In genomic region chr16:57637965-57638364, GRCh38 we compare ENCODE assay signal across 17 cellular contexts. TPM values are rescaled to one million over a fixed set of nuclear protein-coding genes. Genes with fewer than 3 reads are reported as not detected.
DNase-seq lines count a peak whose midpoint lies in the region; ATAC-seq, FAIRE-seq and TF ChIP-seq lines count a peak whose summit lies in the region.
"Had no signal": no experiment of that assay in that cellular context is flagged by ENCODE, and none has a peak within 500 bp of the region (broad histone marks: within the 10 kb centered on the region; RNA-seq: fewer than 3 reads in every experiment).

No MANE protein-coding gene starts in this region.

- DNase-seq in heart right ventricle (no peak), cardiac septum (ENCODE audit: low spot score) (no peak), kidney (no peak), upper lobe of right lung (no peak), urothelium cell line (ENCODE audit: low spot score) (no peak), NOMO-1 treated with DMSO at 0.1 percent for 48 hours (lab: John Stamatoyannopoulos, UW; ENCODE audit: unreplicated experiment) (no peak), GM13976 (ENCODE audit: low spot score) (no peak)
- DNase-seq: CD4-positive, CD25-positive, alpha-beta regulatory T cell; DND-41; effector CD8-positive, alpha-beta T cell; KG1; mesenchymal stem cell had no signal

- intact Hi-C loops in heart right ventricle (cut with DNase I) (no loop called here), cardiac septum (cut with DNase I) (no loop called here), kidney (cut with DNase I) (no loop called here), upper lobe of right lung (cut with DNase I) (no loop called here)

- FAIRE-seq in kidney (lab: Jason Lieb, UNC) = no peak
- FAIRE-seq in urothelium cell line (lab: Jason Lieb, UNC) = no peak
- FAIRE-seq: A204.1 had no signal

- H3K27ac ChIP-seq in heart right ventricle = peak overlapping the region; percentile 67 to 92 (median 84)
- peak overlapping the region; percentile 65 to 98 for H3K27ac ChIP-seq in kidney (ENCODE audit: low read depth in 2 of 2, low read length in 2 of 2)
- peak overlapping the region; percentile 53 for H3K27ac ChIP-seq in parathyroid adenoma
- peak overlapping the region; percentile 60 for H3K27ac ChIP-seq in upper lobe of right lung

- H3K27me3 ChIP-seq in heart right ventricle = peaks cover 0 to 11% (median 0%) of the 10 kb centered on the region in 7 donors
- H3K27me3 ChIP-seq in parathyroid adenoma (ENCODE audit: control insufficient read depth, insufficient read depth, low read length) = no peaks in the 10 kb centered on the region
- H3K27me3 ChIP-seq in upper lobe of right lung = peaks cover 4% of the 10 kb centered on the region

- H3K79me2 ChIP-seq in parathyroid adenoma = peaks cover 27% of the 10 kb centered on the region

- H3K4me1 ChIP-seq in heart right ventricle = peaks cover 16 to 97% (median 77%) of the 10 kb centered on the region in 9 donors
- H3K4me1 ChIP-seq in kidney (ENCODE audit: control insufficient read depth in 1 of 2, insufficient read depth in 1 of 2, low read depth in 1 of 2, low read length in 2 of 2) = peaks cover 57 to 64% of the 10 kb centered on the region in 2 donors
- H3K4me1 ChIP-seq in parathyroid adenoma = peaks cover 12% of the 10 kb centered on the region
- H3K4me1 ChIP-seq in upper lobe of right lung = peaks cover 48% of the 10 kb centered on the region

- H3K9me3 ChIP-seq in heart right ventricle (no peaks in the 10 kb centered on the region), kidney (ENCODE audit: control insufficient read depth in 1 of 2, low read length in 2 of 2) (no peaks in the 10 kb centered on the region), parathyroid adenoma (ENCODE audit: control insufficient read depth, low read length) (no peaks in the 10 kb centered on the region), upper lobe of right lung (no peaks in the 10 kb centered on the region)

- WGBS in heart right ventricle, 2 donors = 63 to 72% methylated on average over 6 of the region's 6 CpGs

- H3K4me3 ChIP-seq in heart right ventricle = peak overlapping the region in 3 of 10 donors; percentile 3 to 25 (median 21)
- peak overlapping the region in 1 of 2 donors; percentile 10 for H3K4me3 ChIP-seq in kidney (ENCODE audit: low read length in 2 of 2)
- H3K4me3 ChIP-seq in parathyroid adenoma (ENCODE audit: low read depth, low read length) = no peak overlapping the region
- no peak overlapping the region for H3K4me3 ChIP-seq in upper lobe of right lung

- H3K36me3 ChIP-seq in heart right ventricle (peaks cover 0 to 5% (median 0%) of the 10 kb centered on the region in 9 donors), kidney (ENCODE audit: control insufficient read depth in 1 of 2, insufficient read depth in 2 of 2, low read length in 2 of 2) (peaks cover 3 to 6% of the 10 kb centered on the region in 2 donors), parathyroid adenoma (ENCODE audit: control insufficient read depth, insufficient read depth, low read length) (no peaks in the 10 kb centered on the region), upper lobe of right lung (no peaks in the 10 kb centered on the region)

- TF ChIP-seq CTCF in heart right ventricle (IDR thresholded peaks at IDR 0.05) (no peak), kidney (IDR thresholded peaks at IDR 0.05; ENCODE audit: borderline replicate concordance, extremely low read depth, insufficient read depth) (no peak), parathyroid adenoma (IDR thresholded peaks at IDR 0.05) (no peak), upper lobe of right lung (IDR thresholded peaks at IDR 0.05) (no peak), GM13976 (IDR thresholded peaks at IDR 0.05; ENCODE audit: borderline replicate concordance, control extremely low read depth, extremely low read depth, insufficient read depth, missing control alignments) (no peak)

- peak overlapping the region in 1 of 2 donors; percentile 62 for H3K9ac ChIP-seq in kidney (ENCODE audit: low read length in 2 of 2)
- H3K9ac ChIP-seq in parathyroid adenoma = no peak overlapping the region

- in situ Hi-C loops in GM13976 (cut with MboI; ENCODE audit: low sequenced_read_pairs, unreplicated experiment) = no loop called here

- H2AFZ ChIP-seq in parathyroid adenoma = no peak overlapping the region

- no peak overlapping the region for H3K4me2 ChIP-seq in parathyroid adenoma (ENCODE audit: low read length)

- no peak for ATAC-seq in heart right ventricle
- ATAC-seq in upper lobe of right lung = no peak
- ATAC-seq: WTC11 had no signal

RNA-seq across cellular contexts. Expression of gene ADGRG1, which starts 9.5 kb away (rescaled TPM):
- total RNA-seq in heart right ventricle (10 to 100 TPM; 11.1 to 46.3 (median 18.5) TPM), cardiac septum (15.9 TPM), kidney (351 TPM), upper lobe of right lung (66.9 TPM)
- polyA plus RNA-seq in heart right ventricle (10 to 100 TPM; 19.2 to 27.7 TPM), kidney (ENCODE audit: insufficient read depth, low read depth, low replicate concordance) (188 TPM)

RNA-seq across cellular contexts. Expression of gene ADGRG3, which starts 30.1 kb away (rescaled TPM):
- total RNA-seq in heart right ventricle = 1 to 10 TPM in 2 of 10 donors, under 1 TPM in 6, not detected in 2; 0.29 to 2.4 (median 0.65) TPM
- polyA plus RNA-seq in heart right ventricle = under 1 TPM; 0.22 to 0.57 TPM
- total RNA-seq in cardiac septum = 1.0 TPM
- 1.8 TPM for total RNA-seq in kidney
- polyA plus RNA-seq in kidney (ENCODE audit: insufficient read depth, low read depth, low replicate concordance) = 0.17 TPM
- total RNA-seq in upper lobe of right lung = 5.8 TPM
- total RNA-seq: fibroblast of villous mesenchyme; T-helper 1 cell treated with Interleukin-12 subunit alpha and Interleukin-12 subunit beta and Interleukin-4 antibody, amounts not matched to agents 30 ng/mL and 1 ng/mL, for 36 hours had no signal
- polyA plus RNA-seq: CD4-positive, CD25-positive, alpha-beta regulatory T cell had no signal

RNA-seq across cellular contexts. Expression of gene DRC7, which starts 56.6 kb away (rescaled TPM):
- total RNA-seq in heart right ventricle (under 1 TPM in 1 of 10 donors, not detected in 9; 0.09 TPM), cardiac septum (not detected), kidney (3.2 TPM), upper lobe of right lung (not detected)
- polyA plus RNA-seq in heart right ventricle (not detected), kidney (ENCODE audit: insufficient read depth, low read depth, low replicate concordance) (1.8 TPM)
- total RNA-seq: CD4-positive, CD25-positive, alpha-beta regulatory T cell; fibroblast of villous mesenchyme; T-helper 1 cell treated with Interleukin-12 subunit alpha and Interleukin-12 subunit beta and Interleukin-4 antibody, amounts not matched to agents 30 ng/mL and 1 ng/mL, for 36 hours; WTC11 had no signal
- polyA plus RNA-seq: CD4-positive, CD25-positive, alpha-beta regulatory T cell had no signal
